14 cellular contexts compared by ENCODE assay signal in the genomic region with DNA sequence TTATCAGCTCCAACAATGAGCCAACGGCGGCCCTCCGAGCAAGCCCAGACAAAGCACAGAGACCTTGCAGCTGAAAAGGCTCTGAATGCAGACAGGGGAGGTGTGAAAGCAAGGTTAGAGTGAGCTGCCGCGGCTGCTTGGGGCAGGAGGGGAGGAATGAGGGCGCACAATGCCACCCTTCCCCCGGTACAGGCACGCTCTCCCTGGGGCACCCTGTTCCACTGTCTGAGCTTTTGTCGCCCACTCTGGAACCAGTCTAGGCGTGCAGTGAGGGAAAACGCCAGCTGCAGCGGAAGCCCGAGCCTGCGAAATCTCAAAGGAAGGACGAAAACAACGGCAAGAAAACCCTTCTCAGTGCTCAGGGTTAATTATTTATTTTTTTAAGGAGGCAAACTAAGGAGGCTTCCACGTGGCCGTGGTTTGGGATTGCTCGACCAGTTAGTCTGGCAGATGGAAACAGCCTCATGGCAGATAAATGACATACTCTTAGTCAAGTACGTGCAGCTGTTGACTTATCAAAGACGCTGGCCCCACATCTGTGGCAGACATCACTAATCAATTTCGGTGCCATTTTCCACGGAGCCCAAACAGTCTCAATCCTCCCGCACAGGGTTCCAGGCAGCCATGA.
DNase-seq lines count a peak whose midpoint lies in the region; ATAC-seq, FAIRE-seq and TF ChIP-seq lines count a peak whose summit lies in the region.
"Had no signal": no experiment of that assay in that cellular context is flagged by ENCODE, and none has a peak within 500 bp of the region (broad histone marks: within the 10 kb centered on the region; RNA-seq: fewer than 3 reads in every experiment).

No MANE protein-coding gene starts in this region.

- WGBS in esophagus squamous epithelium, 2 donors = 37 to 86% methylated on average over 15 to 23 of the region's 24 CpGs

- H3K9me3 ChIP-seq in esophagus squamous epithelium (no peaks in the 10 kb centered on the region), kidney (ENCODE audit: control insufficient read depth in 1 of 2, low read length in 2 of 2) (no peaks in the 10 kb centered on the region)
- H3K9me3 ChIP-seq: A549, psoas muscle, SJSA1 had no signal

- TF ChIP-seq POLR2A in esophagus squamous epithelium (IDR thresholded peaks at IDR 0.05) = no peak

- no peaks in the 10 kb centered on the region for H3K27me3 ChIP-seq in esophagus squamous epithelium
- H3K27me3 ChIP-seq: SJSA1 had no signal

- intact Hi-C loops in esophagus squamous epithelium (cut with DNase I) = no loop called here
- intact Hi-C loops in sciatic nerve (cut with DNase I) = no loop called here
- intact Hi-C loops in kidney (cut with DNase I) = no loop called here

- peak; percentile 55 for DNase-seq in NCI-H748 (lab: John Stamatoyannopoulos, UW; ENCODE audit: unreplicated experiment)
- DNase-seq in NCI-H748 treated with DMSO at 0.1 percent for 48 hours (lab: John Stamatoyannopoulos, UW) = no peak
- DNase-seq in NCI-H510A treated with DMSO at 0.1 percent for 48 hours (lab: John Stamatoyannopoulos, UW) = peak; percentile 92
- no peak for DNase-seq in esophagus squamous epithelium (lab: John Stamatoyannopoulos, UW)
- DNase-seq in sciatic nerve (ENCODE audit: low spot score) = no peak
- DNase-seq in HPDE6-E6E7 (ENCODE audit: extremely low spot score) = no peak
- no peak for DNase-seq in kidney
- DNase-seq: activated CD4-positive, alpha-beta T cell treated with anti-CD3 and anti-CD28 coated beads for 1 hour; psoas muscle; stimulated activated CD4-positive, alpha-beta T cell treated with anti-CD3 and anti-CD28 coated beads, Interleukin-4, amount 100 ng/mL, for 4 hours had no signal

- FAIRE-seq in kidney (lab: Jason Lieb, UNC) = no peak
- FAIRE-seq: A549 had no signal

- H3K27ac ChIP-seq in esophagus squamous epithelium (peak overlapping the region; percentile 7 to 78 (median 46)), kidney (ENCODE audit: low read depth in 2 of 2, low read length in 2 of 2) (no peak overlapping the region)
- H3K27ac ChIP-seq: A549, psoas muscle, SJSA1 had no signal

- H3K4me3 ChIP-seq in esophagus squamous epithelium (no peak overlapping the region), kidney (ENCODE audit: low read length in 2 of 2) (peak overlapping the region in 1 of 2 donors; percentile 45)
- H3K4me3 ChIP-seq: A549, psoas muscle, SJSA1 had no signal

- no peak overlapping the region for H3K9ac ChIP-seq in kidney (ENCODE audit: low read length in 2 of 2)

- TF ChIP-seq CTCF in esophagus squamous epithelium (IDR thresholded peaks at IDR 0.05) = no peak
- TF ChIP-seq CTCF in kidney (IDR thresholded peaks at IDR 0.05; ENCODE audit: borderline replicate concordance, extremely low read depth, insufficient read depth) = no peak

- H3K36me3 ChIP-seq in esophagus squamous epithelium (peaks cover 0 to 33% (median 0%) of the 10 kb centered on the region in 3 donors), kidney (ENCODE audit: control insufficient read depth in 1 of 2, insufficient read depth in 2 of 2, low read length in 2 of 2) (peaks cover 0 to 3% of the 10 kb centered on the region in 2 donors)

- ATAC-seq in sciatic nerve = peak; percentile 65
- ATAC-seq in GM18502 (IDR thresholded peaks at IDR 0.05; ENCODE audit: poor library complexity, unreplicated experiment) = no peak
- ATAC-seq: A549, left lobe of liver had no signal

- H3K4me1 ChIP-seq in esophagus squamous epithelium (peaks cover 5 to 44% (median 5%) of the 10 kb centered on the region in 3 donors), kidney (ENCODE audit: control insufficient read depth in 1 of 2, insufficient read depth in 1 of 2, low read depth in 1 of 2, low read length in 2 of 2) (peaks cover 5 to 7% of the 10 kb centered on the region in 2 donors)
- H3K4me1 ChIP-seq: A549, psoas muscle had no signal

Comparison
In these comparisons a context has a peak if more than half of its experiments do, and no peak if none do; other contexts are left out.
1. DNase-seq: peak in NCI-H748 (single experiment) and NCI-H510A treated with DMSO at 0.1 percent for 48 hours (single experiment); none in NCI-H748 treated with DMSO at 0.1 percent for 48 hours (single experiment), esophagus squamous epithelium (single experiment), sciatic nerve (single experiment), HPDE6-E6E7 (single experiment) and kidney (single experiment).
2. H3K27ac ChIP-seq: peak in esophagus squamous epithelium (4 of 4); none in kidney (0 of 2).